1 cellular context compared by ENCODE assay signal in the genomic region with DNA sequence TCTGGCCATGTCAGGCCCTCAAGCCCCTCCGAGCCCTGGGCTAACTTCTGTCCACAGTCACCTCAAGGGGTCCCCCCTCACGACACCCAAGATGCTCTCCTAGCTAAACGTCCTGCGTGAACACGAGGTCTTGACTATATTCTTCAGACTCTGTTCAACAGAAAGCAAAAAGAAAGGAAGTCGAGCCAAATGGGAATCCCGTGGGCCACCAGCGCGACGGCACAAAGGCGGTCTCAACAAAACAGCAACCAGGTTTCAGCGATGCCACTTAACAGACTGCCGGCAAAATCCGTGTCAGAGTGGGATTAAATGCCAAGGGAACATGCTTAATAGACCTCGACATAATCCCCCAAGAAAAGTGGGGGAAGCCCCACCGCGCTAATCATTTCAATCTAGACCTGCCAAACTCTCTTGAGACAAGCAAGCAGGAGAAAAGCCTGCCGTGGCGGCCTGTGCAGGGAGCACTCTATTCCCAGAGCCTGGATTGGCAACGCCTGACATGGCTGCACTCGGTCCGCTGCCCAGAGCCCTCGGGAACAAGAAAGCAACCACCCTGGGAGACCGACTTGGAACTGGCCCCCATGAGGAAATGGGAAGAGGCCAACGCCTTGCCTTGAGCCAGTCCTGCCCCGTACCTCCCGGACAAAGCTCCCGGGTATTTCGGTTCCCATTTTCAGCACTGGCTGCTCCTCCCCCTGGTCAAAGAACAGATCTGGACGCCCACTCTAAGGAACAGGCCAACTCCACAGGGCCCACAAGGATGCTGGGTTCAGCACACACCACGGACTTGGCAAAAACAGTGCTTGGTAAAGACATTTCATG.
TF ChIP-seq lines count a peak whose summit lies in the region.

No MANE protein-coding gene starts in this region.

TF ChIP-seq in WTC11, 78 proteins besides CTCF, POLR2A, EP300 and RAD21 (continued from another document):
- TF ChIP-seq GABPB1 (CRISPR knock-in tag; IDR thresholded peaks at IDR 0.05) (no peak), SOX15 (CRISPR knock-in tag; IDR thresholded peaks at IDR 0.05) (no peak), ZNF423 (CRISPR knock-in tag; IDR thresholded peaks at IDR 0.05) (no peak), ELF4 (CRISPR knock-in tag; IDR thresholded peaks at IDR 0.05; ENCODE audit: low read depth) (no peak), TCF7 (CRISPR knock-in tag; IDR thresholded peaks at IDR 0.05; ENCODE audit: low read depth) (no peak), NR2C2 (CRISPR knock-in tag; IDR thresholded peaks at IDR 0.05) (no peak), HMGA2 (CRISPR knock-in tag; IDR thresholded peaks at IDR 0.05) (no peak)
